ENCODE assay signal across 1 cellular context in the genomic region with DNA sequence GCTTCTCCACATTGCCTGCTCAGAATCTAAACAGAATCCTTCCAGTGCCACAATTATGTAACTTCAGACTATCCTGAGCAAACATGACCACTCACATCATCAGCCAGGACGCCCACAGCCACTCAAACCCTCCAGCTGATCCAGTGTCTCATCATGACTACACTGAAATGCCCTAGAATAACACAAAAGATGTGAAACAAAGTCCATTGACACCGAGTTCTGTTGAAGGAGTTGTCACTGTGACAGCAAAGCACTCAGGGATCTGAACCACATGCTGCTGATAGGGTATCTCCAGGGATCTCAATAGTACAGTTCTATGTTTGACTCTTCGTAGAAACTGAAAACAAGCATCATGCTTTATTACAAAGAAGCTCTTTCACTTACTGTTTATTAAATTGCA.
TF ChIP-seq lines count a peak whose summit lies in the region.

No MANE protein-coding gene starts in this region.

TF ChIP-seq in K562, 482 proteins besides CTCF, POLR2A, EP300 and RAD21 (continued from another document):
- no peak for TF ChIP-seq DLX4 (CRISPR knock-in tag; IDR thresholded peaks at IDR 0.05)
TF ChIP-seq in K562: peak in this region for 1.
